Comparison of ENCODE assay signal across 17 cellular contexts in genomic region chr6:2529217-2529719, GRCh38.
"Had no signal": no experiment of that assay in that cellular context is flagged by ENCODE, and none has a peak within 500 bp of the region (broad histone marks: within the 10 kb centered on the region; RNA-seq: fewer than 3 reads in every experiment).

No MANE protein-coding gene starts in this region.

- DNase-seq: activated CD4-positive, alpha-beta T cell treated with anti-CD3 and anti-CD28 coated beads for 48 hours; activated CD8-positive, alpha-beta T cell treated with anti-CD3 and anti-CD28 coated beads for 36 hours; activated gamma-delta T cell; activated T-cell treated with anti-CD3 and anti-CD28 coated beads, Interleukin-2, amount 50 U/mL, for 4 hours; colonic mucosa; esophagus squamous epithelium; hypothalamus; kidney; left lung; naive thymus-derived CD8-positive, alpha-beta T cell; posterior cingulate gyrus; stimulated activated CD4-positive, alpha-beta T cell treated with anti-CD3 and anti-CD28 coated beads, Interleukin-2, amount 100 ng/mL, for 48 hours; stimulated activated naive B cell treated with anti-CD40 and anti-IgM and Interleukin-4, amounts not matched to agents 10 μg/mL and 1 μg/mL and 100 μg/mL, for 72 hours; uterus had no signal

- H3K27ac Mint-ChIP-seq: activated CD8-positive, alpha-beta T cell treated with anti-CD3 and anti-CD28 coated beads for 36 hours; activated naive CD4-positive, alpha-beta T cell treated with anti-CD3 and anti-CD28 coated beads, Interleukin-2, amount 50 U/mL, for 72 hours; naive thymus-derived CD8-positive, alpha-beta T cell; stimulated activated naive B cell treated with anti-CD40 and anti-IgM and Interleukin-4, amounts not matched to agents 10 μg/mL and 1 μg/mL and 100 μg/mL, for 72 hours had no signal

- H3K4me1 ChIP-seq: colonic mucosa, tibial nerve, uterus had no signal

- H3K27ac ChIP-seq: colonic mucosa, esophagus squamous epithelium, left lung, neutrophil, tibial nerve, uterus had no signal

- H3K4me1 Mint-ChIP-seq: naive thymus-derived CD8-positive, alpha-beta T cell; stimulated activated naive B cell treated with anti-CD40 and anti-IgM and Interleukin-4, amounts not matched to agents 10 μg/mL and 1 μg/mL and 100 μg/mL, for 72 hours had no signal

- H3K9me3 ChIP-seq: colonic mucosa, esophagus squamous epithelium, neutrophil, uterus had no signal

- H3K4me3 Mint-ChIP-seq: activated CD8-positive, alpha-beta T cell treated with anti-CD3 and anti-CD28 coated beads for 36 hours; activated T-cell treated with anti-CD3 and anti-CD28 coated beads, Interleukin-2, amount 50 U/mL, for 4 hours; naive thymus-derived CD8-positive, alpha-beta T cell; stimulated activated naive B cell treated with anti-CD40 and anti-IgM and Interleukin-4, amounts not matched to agents 10 μg/mL and 1 μg/mL and 100 μg/mL, for 72 hours had no signal

- ATAC-seq: activated CD8-positive, alpha-beta T cell treated with anti-CD3 and anti-CD28 coated beads for 36 hours; activated naive CD4-positive, alpha-beta T cell treated with anti-CD3 and anti-CD28 coated beads, Interleukin-2, amount 50 U/mL, for 72 hours; activated T-cell treated with anti-CD3 and anti-CD28 coated beads, Interleukin-2, amount 50 U/mL, for 4 hours; left lung; naive thymus-derived CD8-positive, alpha-beta T cell; stimulated activated naive B cell treated with anti-CD40 and anti-IgM and Interleukin-4, amounts not matched to agents 10 μg/mL and 1 μg/mL and 100 μg/mL, for 72 hours had no signal

- H3K27me3 ChIP-seq: colonic mucosa, esophagus squamous epithelium, neutrophil, tibial nerve, uterus had no signal
